24 cellular contexts compared by ENCODE assay signal in the genomic region with DNA sequence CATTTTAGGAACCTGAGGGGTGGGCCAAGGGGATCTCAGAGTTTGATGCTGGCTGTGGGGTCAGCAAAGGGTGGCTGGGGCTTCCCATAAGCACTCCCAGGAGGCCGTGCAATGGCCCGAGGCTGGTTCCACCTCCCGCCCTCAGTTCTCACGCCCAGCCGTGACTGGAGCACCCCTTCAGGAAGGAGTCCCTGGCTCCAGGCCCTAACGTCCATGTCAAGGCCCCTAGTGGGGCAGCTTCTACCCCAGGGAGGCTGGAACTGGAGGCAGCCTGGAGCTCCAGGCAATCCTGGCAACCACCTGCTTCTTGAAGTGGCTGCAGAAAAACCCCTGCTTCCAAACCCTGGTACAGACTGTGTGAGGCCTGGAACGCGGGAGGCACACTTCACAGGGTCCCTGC.
"Had no signal": no experiment of that assay in that cellular context is flagged by ENCODE, and none has a peak within 500 bp of the region (broad histone marks: within the 10 kb centered on the region; RNA-seq: fewer than 3 reads in every experiment).

No MANE protein-coding gene starts in this region.

- ATAC-seq: activated CD8-positive, alpha-beta memory T cell treated with anti-CD3 and anti-CD28 coated beads, Interleukin-2, amount 10 ng/mL, durations not matched to agents 7 days and 5 days; activated naive CD4-positive, alpha-beta T cell treated with anti-CD3 and anti-CD28 coated beads, Interleukin-2, amount 50 U/mL, for 72 hours; PC-3; WTC11 had no signal

- H3K9me3 ChIP-seq: SJSA1 had no signal

- H3K36me3 ChIP-seq: brain microvascular endothelial cell, cardiac muscle cell had no signal

- H3K27me3 ChIP-seq: brain microvascular endothelial cell, cardiac muscle cell, SJSA1 had no signal

- H3K27ac ChIP-seq: brain microvascular endothelial cell, cardiac muscle cell, SJSA1 had no signal

- FAIRE-seq: RCC 7860 had no signal

- H3K4me3 ChIP-seq: cardiac muscle cell, SJSA1 had no signal

- DNase-seq: activated CD4-positive, alpha-beta T cell treated with anti-CD3 and anti-CD28 coated beads for 48 hours; activated CD4-positive, alpha-beta T cell treated with anti-CD3 and anti-CD28 coated beads, Interleukin-2, amount 50 U/mL, for 4 hours; activated CD4-positive, CD25-positive, alpha-beta regulatory T cell treated with anti-CD3 and anti-CD28 coated beads, Interleukin-2, amount 50 U/mL, for 72 hours; activated CD8-positive, alpha-beta memory T cell treated with anti-CD3 and anti-CD28 coated beads, Interleukin-2, amount 10 ng/mL, durations not matched to agents 7 days and 5 days; activated effector memory CD4-positive, alpha-beta T cell treated with anti-CD3 and anti-CD28 coated beads, Interleukin-2, amount 50 U/mL, for 16 hours; activated naive CD4-positive, alpha-beta T cell treated with Interleukin-2 at 50 U/mL for 16 hours; activated T-cell treated with anti-CD3 and anti-CD28 coated beads, Interleukin-2, amount 50 U/mL, for 24 hours; brain microvascular endothelial cell; KG1; NCI-H1092 treated with DMSO at 0.1 percent for 48 hours; NCI-H1417 treated with DMSO at 0.1 percent for 48 hours; NCI-H1694; NCI-H2029; NCI-H345; NCI-H510A; NCI-H526 treated with DMSO at 0.1 percent for 48 hours; NCI-H82; PC-3; SHP77 had no signal
